ENCODE assay signal across 35 cellular contexts in the genomic region with DNA sequence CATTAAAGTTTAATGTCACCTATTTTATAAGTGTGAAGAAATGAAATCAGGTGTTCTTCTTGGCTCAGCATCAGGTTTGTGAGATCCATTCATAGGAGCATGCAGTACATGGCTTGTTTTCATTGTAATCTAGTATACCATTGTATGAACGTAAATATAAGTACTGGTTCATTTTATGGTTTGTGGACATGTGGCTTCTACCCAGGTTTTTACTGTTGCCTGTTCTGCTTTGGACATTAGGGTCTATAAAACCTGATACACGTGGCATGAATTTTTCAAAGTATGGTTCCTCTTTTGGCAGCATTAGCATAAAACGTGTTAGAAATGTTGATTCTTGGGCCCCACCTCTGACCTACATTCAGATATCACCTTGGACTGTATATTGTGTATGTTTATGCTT.
A peak's percentile ranks its signal among the peaks of the same experiment; 100 is the strongest.
DNase-seq lines count a peak whose midpoint lies in the region; ATAC-seq and TF ChIP-seq lines count a peak whose summit lies in the region.
"Had no signal": no experiment of that assay in that cellular context is flagged by ENCODE, and none has a peak within 500 bp of the region (broad histone marks: within the 10 kb centered on the region; RNA-seq: fewer than 3 reads in every experiment).

No MANE protein-coding gene starts in this region.

- H3K36me3 Mint-ChIP-seq in memory B cell (peaks cover 1% of the 10 kb centered on the region), type B pancreatic cell (peaks cover 8% of the 10 kb centered on the region)
- H3K36me3 Mint-ChIP-seq in activated T-helper 1 cell treated with anti-CD3 and anti-CD28 coated beads, Interleukin-12 subunit alpha, Interleukin-12 subunit beta, Interleukin-2, Interleukin-4 antibody, amounts not matched to agents 30 ng/mL and 10 ng/mL and 1 ng/mL, durations not matched to agents 14 hours and 24 hours and 36 hours (ENCODE audit: low read depth), result peaks cover 2% of the 10 kb centered on the region
- H3K36me3 Mint-ChIP-seq: CD8-positive, alpha-beta memory T cell had no signal

- 91% methylated on average over 3 of the region's 3 CpGs for WGBS in mammary epithelial cell (ENCODE audit: low coverage, missing lambda C conversion rate)

- H2AFZ ChIP-seq in mammary epithelial cell (ENCODE audit: low read depth, low read length), result no peak overlapping the region
- H2AFZ ChIP-seq: neural progenitor cell, parathyroid adenoma had no signal

- H3K4me3 Mint-ChIP-seq in memory B cell, result no peak overlapping the region
- H3K4me3 Mint-ChIP-seq in type B pancreatic cell, result no peak overlapping the region
- H3K4me3 Mint-ChIP-seq in activated T-helper 1 cell treated with anti-CD3 and anti-CD28 coated beads, Interleukin-12 subunit alpha, Interleukin-12 subunit beta, Interleukin-2, Interleukin-4 antibody, amounts not matched to agents 30 ng/mL and 10 ng/mL and 1 ng/mL, durations not matched to agents 14 hours and 24 hours and 36 hours, result no peak overlapping the region
- H3K4me3 Mint-ChIP-seq: activated naive CD8-positive, alpha-beta T cell treated with anti-CD3 and anti-CD28 coated beads, Interleukin-2, amount 50 U/mL, for 24 hours; activated T-cell treated with anti-CD3 and anti-CD28 coated beads, Interleukin-2, amount 50 U/mL, for 72 hours; CD8-positive, alpha-beta memory T cell; central memory CD8-positive, alpha-beta T cell; dendritic cell treated with granulocyte-macrophage colony-stimulating factor and Interleukin-4, amounts not matched to agents 40 ng/mL and 50 ng/mL, for 4 days; neural progenitor cell; T-helper 1 cell treated with Interleukin-12 subunit alpha and Interleukin-12 subunit beta and Interleukin-4 antibody, amounts not matched to agents 30 μg/mL and 1 μg/mL, for 36 hours had no signal

- intact Hi-C loops in mammary epithelial cell (cut with micrococcal nuclease), result loop anchor here (2.0 kb wide), 1 partner anchor 53 kb away; no protein-coding TSS in a partner anchor
- intact Hi-C loops in breast epithelium (cut with DNase I; ENCODE audit: low total_unique reads), result no loop called here
- intact Hi-C loops in activated T-helper 1 cell treated with anti-CD3 and anti-CD28 coated beads, Interleukin-12 subunit alpha, Interleukin-12 subunit beta, Interleukin-2, Interleukin-4 antibody, amounts not matched to agents 30 ng/mL and 10 ng/mL and 1 ng/mL, durations not matched to agents 14 hours and 24 hours and 36 hours (cut with micrococcal nuclease), result no loop called here

- H3K27me3 ChIP-seq in mammary epithelial cell (ENCODE audit: insufficient read depth, low read length) (no peaks in the 10 kb centered on the region), breast epithelium (no peaks in the 10 kb centered on the region), RWPE2 (ENCODE audit: insufficient read depth, poor library complexity, severe bottlenecking) (no peaks in the 10 kb centered on the region)
- H3K27me3 ChIP-seq: esophagus squamous epithelium, neural progenitor cell, right atrium auricular region, testis had no signal

- TF ChIP-seq POLR2A in breast epithelium (IDR thresholded peaks at IDR 0.05), result no peak

- dilution Hi-C loops in mammary epithelial cell (cut with HindIII; ENCODE audit: low sequenced_read_pairs), result no loop called here

- peak overlapping the region; percentile 84 for H3K27ac ChIP-seq in mammary epithelial cell (ENCODE audit: insufficient read depth, low read depth, low read length)
- H3K27ac ChIP-seq in breast epithelium, result no peak overlapping the region
- peak overlapping the region; percentile 84 for H3K27ac ChIP-seq in RWPE2 (ENCODE audit: poor library complexity, severe bottlenecking)
- H3K27ac ChIP-seq: esophagus squamous epithelium, parathyroid adenoma, right atrium auricular region, SK-N-MC had no signal

- no peak overlapping the region for H3K9ac ChIP-seq in mammary epithelial cell (ENCODE audit: insufficient read depth, low read length)
- H3K9ac ChIP-seq: neural progenitor cell, parathyroid adenoma had no signal

- no peak overlapping the region for H3K4me2 ChIP-seq in mammary epithelial cell (ENCODE audit: insufficient read depth, low read depth, low read length)

- no peak for TF ChIP-seq CTCF in mammary epithelial cell (conservative IDR thresholded peaks at IDR 0.05 in 1 of 2, IDR thresholded peaks at IDR 0.05 in 1 of 2; ENCODE audit: extremely low read depth in 1 of 2, insufficient read depth in 1 of 2, low read depth in 1 of 2, low read length in 2 of 2)
- no peak for TF ChIP-seq CTCF in breast epithelium (IDR thresholded peaks at IDR 0.05)
- TF ChIP-seq CTCF in RWPE2 (IDR thresholded peaks at IDR 0.05; ENCODE audit: poor library complexity, severe bottlenecking), result no peak
- TF ChIP-seq CTCF in type B pancreatic cell (conservative IDR thresholded peaks at IDR 0.05), result no peak

- peaks cover 48% of the 10 kb centered on the region for H3K79me2 ChIP-seq in mammary epithelial cell (ENCODE audit: insufficient read depth, low read length)

- H3K9me3 ChIP-seq in mammary epithelial cell (replicated peaks; ENCODE audit: insufficient read depth, low read length) (no peaks in the 10 kb centered on the region), breast epithelium (no peaks in the 10 kb centered on the region), RWPE2 (ENCODE audit: severe bottlenecking) (no peaks in the 10 kb centered on the region)
- H3K9me3 ChIP-seq: esophagus squamous epithelium, HAP-1, right atrium auricular region, testis had no signal

- peaks cover 27% of the 10 kb centered on the region for H3K4me1 ChIP-seq in mammary epithelial cell (ENCODE audit: insufficient read depth, low read length)
- H3K4me1 ChIP-seq in breast epithelium, result no peaks in the 10 kb centered on the region
- H3K4me1 ChIP-seq in RWPE2 (ENCODE audit: insufficient read depth, poor library complexity, severe bottlenecking), result peaks cover 21% of the 10 kb centered on the region
- H3K4me1 ChIP-seq: HAP-1, right atrium auricular region had no signal

- CTCF ChIA-PET in mammary epithelial cell (lab: Charles Lee; ENCODE audit: low non-redundant PET), result no interaction called here

- DNase-seq in mammary epithelial cell (no peak), breast epithelium (ENCODE audit: low spot score in 2 of 2) (no peak), RWPE2 (ENCODE audit: low spot score) (no peak), memory B cell (ENCODE audit: low spot score in 2 of 2) (no peak), type B pancreatic cell (ENCODE audit: extremely low spot score, unreplicated experiment) (no peak), H4 (ENCODE audit: low spot score) (no peak), SW 1271 (lab: John Stamatoyannopoulos, UW) (no peak)
- no peak for DNase-seq in activated T-helper 1 cell treated with anti-CD3 and anti-CD28 coated beads, Interleukin-12 subunit alpha, Interleukin-12 subunit beta, Interleukin-2, Interleukin-4 antibody, amounts not matched to agents 30 ng/mL and 10 ng/mL and 1 ng/mL, durations not matched to agents 14 hours and 24 hours and 36 hours (ENCODE audit: low spot score)
- DNase-seq: activated CD4-positive, alpha-beta T cell treated with anti-CD3 and anti-CD28 coated beads, Interleukin-2, amount 50 U/mL, for 4 hours; activated naive CD4-positive, alpha-beta T cell; activated naive CD8-positive, alpha-beta T cell treated with anti-CD3 and anti-CD28 coated beads, Interleukin-2, amount 50 U/mL, for 24 hours; activated T-cell treated with anti-CD3 and anti-CD28 coated beads, Interleukin-2, amount 50 U/mL, for 72 hours; AML-193; CD8-positive, alpha-beta memory T cell; DMS 273 treated with DMSO at 0.1 percent for 48 hours; esophagus squamous epithelium; hippocampal formation; left cardiac atrium; NCI-H1092 treated with DMSO at 0.1 percent for 48 hours; NCI-H187; NCI-H446 treated with DMSO at 0.1 percent for 48 hours; NCI-H82; stimulated activated CD4-positive, alpha-beta T cell treated with anti-CD3 and anti-CD28 coated beads, Interleukin-1b, Interleukin-23, amount 100 ng/mL, for 48 hours; stimulated activated naive CD4-positive, alpha-beta T cell treated with Interleukin-2 at 50 U/mL for 16 hours; testis had no signal

- ATAC-seq in RWPE2 (ENCODE audit: low read depth) (no peak), memory B cell (ENCODE audit: low read depth) (peak; percentile 41)
- ATAC-seq: activated CD4-positive, CD25-positive, alpha-beta regulatory T cell treated with anti-CD3 and anti-CD28 coated beads, Interleukin-2, amount 50 U/mL, for 24 hours; activated naive CD8-positive, alpha-beta T cell treated with anti-CD3 and anti-CD28 coated beads, Interleukin-2, amount 50 U/mL, for 24 hours; activated T-cell treated with anti-CD3 and anti-CD28 coated beads, Interleukin-2, amount 50 U/mL, for 72 hours; GM12878; left cardiac atrium had no signal

- H3K36me3 ChIP-seq in mammary epithelial cell (ENCODE audit: insufficient read depth, low read length) (peaks cover 5% of the 10 kb centered on the region), breast epithelium (no peaks in the 10 kb centered on the region), RWPE2 (ENCODE audit: low read depth) (peaks cover 6% of the 10 kb centered on the region; the same call in 1 of the 2 replicates)
- H3K36me3 ChIP-seq: esophagus squamous epithelium, HAP-1, neural progenitor cell had no signal

- H3K27me3 Mint-ChIP-seq in memory B cell, result peaks cover 3% of the 10 kb centered on the region
- no peaks in the 10 kb centered on the region for H3K27me3 Mint-ChIP-seq in type B pancreatic cell
- peaks cover 2% of the 10 kb centered on the region for H3K27me3 Mint-ChIP-seq in activated T-helper 1 cell treated with anti-CD3 and anti-CD28 coated beads, Interleukin-12 subunit alpha, Interleukin-12 subunit beta, Interleukin-2, Interleukin-4 antibody, amounts not matched to agents 30 ng/mL and 10 ng/mL and 1 ng/mL, durations not matched to agents 14 hours and 24 hours and 36 hours (ENCODE audit: insufficient read depth)
- H3K27me3 Mint-ChIP-seq: dendritic cell treated with granulocyte-macrophage colony-stimulating factor and Interleukin-4, amounts not matched to agents 40 ng/mL and 50 ng/mL, for 4 days had no signal

- H3K4me1 Mint-ChIP-seq in memory B cell (peaks cover 3% of the 10 kb centered on the region), type B pancreatic cell (ENCODE audit: unreplicated experiment) (peaks cover 28% of the 10 kb centered on the region)
- no peaks in the 10 kb centered on the region for H3K4me1 Mint-ChIP-seq in activated T-helper 1 cell treated with anti-CD3 and anti-CD28 coated beads, Interleukin-12 subunit alpha, Interleukin-12 subunit beta, Interleukin-2, Interleukin-4 antibody, amounts not matched to agents 30 ng/mL and 10 ng/mL and 1 ng/mL, durations not matched to agents 14 hours and 24 hours and 36 hours (ENCODE audit: low read depth)
- H3K4me1 Mint-ChIP-seq: activated naive CD8-positive, alpha-beta T cell treated with anti-CD3 and anti-CD28 coated beads, Interleukin-2, amount 50 U/mL, for 24 hours; CD8-positive, alpha-beta memory T cell; central memory CD8-positive, alpha-beta T cell had no signal

- no peak overlapping the region for H3K4me3 ChIP-seq in mammary epithelial cell (replicated peaks in 1 of 3; ENCODE audit: insufficient read depth in 1 of 3, low read depth in 2 of 3, low read length in 3 of 3)
- no peak overlapping the region for H3K4me3 ChIP-seq in breast epithelium
- no peak overlapping the region for H3K4me3 ChIP-seq in RWPE2 (ENCODE audit: severe bottlenecking)
- H3K4me3 ChIP-seq: esophagus squamous epithelium, GM12878, HAP-1, neural progenitor cell, right atrium auricular region, SK-N-MC, testis had no signal

- H3K27ac Mint-ChIP-seq in memory B cell, result no peak overlapping the region
- peak overlapping the region; percentile 76 for H3K27ac Mint-ChIP-seq in type B pancreatic cell
- no peak overlapping the region for H3K27ac Mint-ChIP-seq in activated T-helper 1 cell treated with anti-CD3 and anti-CD28 coated beads, Interleukin-12 subunit alpha, Interleukin-12 subunit beta, Interleukin-2, Interleukin-4 antibody, amounts not matched to agents 30 ng/mL and 10 ng/mL and 1 ng/mL, durations not matched to agents 14 hours and 24 hours and 36 hours
- H3K27ac Mint-ChIP-seq: activated naive CD8-positive, alpha-beta T cell treated with anti-CD3 and anti-CD28 coated beads, Interleukin-2, amount 50 U/mL, for 24 hours; activated T-cell treated with anti-CD3 and anti-CD28 coated beads, Interleukin-2, amount 50 U/mL, for 72 hours; CD8-positive, alpha-beta memory T cell; dendritic cell treated with granulocyte-macrophage colony-stimulating factor and Interleukin-4, amounts not matched to agents 40 ng/mL and 50 ng/mL, for 4 days; T-helper 1 cell treated with Interleukin-12 subunit alpha and Interleukin-12 subunit beta and Interleukin-4 antibody, amounts not matched to agents 30 μg/mL and 1 μg/mL, for 36 hours had no signal

- in situ Hi-C loops in mammary epithelial cell (cut with MboI; ENCODE audit: low sequenced_read_pairs in 2 of 2), result no loop called here

- no TSS peak for BruUV-seq in mammary epithelial cell (replicated peaks; lab: Mats Ljungman, UMichigan)

- H3K9me3 Mint-ChIP-seq in memory B cell, result no peaks in the 10 kb centered on the region
- H3K9me3 Mint-ChIP-seq in type B pancreatic cell, result peaks cover 4% of the 10 kb centered on the region
- H3K9me3 Mint-ChIP-seq in activated T-helper 1 cell treated with anti-CD3 and anti-CD28 coated beads, Interleukin-12 subunit alpha, Interleukin-12 subunit beta, Interleukin-2, Interleukin-4 antibody, amounts not matched to agents 30 ng/mL and 10 ng/mL and 1 ng/mL, durations not matched to agents 14 hours and 24 hours and 36 hours, result no peaks in the 10 kb centered on the region
- H3K9me3 Mint-ChIP-seq: activated naive CD8-positive, alpha-beta T cell treated with anti-CD3 and anti-CD28 coated beads, Interleukin-2, amount 50 U/mL, for 24 hours; activated T-cell treated with anti-CD3 and anti-CD28 coated beads, Interleukin-2, amount 50 U/mL, for 72 hours; CD8-positive, alpha-beta memory T cell; central memory CD8-positive, alpha-beta T cell; dendritic cell treated with granulocyte-macrophage colony-stimulating factor and Interleukin-4, amounts not matched to agents 40 ng/mL and 50 ng/mL, for 4 days; neural progenitor cell; T-helper 1 cell treated with Interleukin-12 subunit alpha and Interleukin-12 subunit beta and Interleukin-4 antibody, amounts not matched to agents 30 μg/mL and 1 μg/mL, for 36 hours had no signal

- H4K20me1 ChIP-seq in mammary epithelial cell (ENCODE audit: insufficient read depth, low read length), result no peaks in the 10 kb centered on the region

Comparison
In these comparisons a context has a peak if more than half of its experiments do, and no peak if none do; other contexts are left out.
1. H3K27ac ChIP-seq: peak in mammary epithelial cell (single experiment) and RWPE2 (single experiment); none in breast epithelium (0 of 2).